ENCODE assay signal across 8 cellular contexts in the genomic region with DNA sequence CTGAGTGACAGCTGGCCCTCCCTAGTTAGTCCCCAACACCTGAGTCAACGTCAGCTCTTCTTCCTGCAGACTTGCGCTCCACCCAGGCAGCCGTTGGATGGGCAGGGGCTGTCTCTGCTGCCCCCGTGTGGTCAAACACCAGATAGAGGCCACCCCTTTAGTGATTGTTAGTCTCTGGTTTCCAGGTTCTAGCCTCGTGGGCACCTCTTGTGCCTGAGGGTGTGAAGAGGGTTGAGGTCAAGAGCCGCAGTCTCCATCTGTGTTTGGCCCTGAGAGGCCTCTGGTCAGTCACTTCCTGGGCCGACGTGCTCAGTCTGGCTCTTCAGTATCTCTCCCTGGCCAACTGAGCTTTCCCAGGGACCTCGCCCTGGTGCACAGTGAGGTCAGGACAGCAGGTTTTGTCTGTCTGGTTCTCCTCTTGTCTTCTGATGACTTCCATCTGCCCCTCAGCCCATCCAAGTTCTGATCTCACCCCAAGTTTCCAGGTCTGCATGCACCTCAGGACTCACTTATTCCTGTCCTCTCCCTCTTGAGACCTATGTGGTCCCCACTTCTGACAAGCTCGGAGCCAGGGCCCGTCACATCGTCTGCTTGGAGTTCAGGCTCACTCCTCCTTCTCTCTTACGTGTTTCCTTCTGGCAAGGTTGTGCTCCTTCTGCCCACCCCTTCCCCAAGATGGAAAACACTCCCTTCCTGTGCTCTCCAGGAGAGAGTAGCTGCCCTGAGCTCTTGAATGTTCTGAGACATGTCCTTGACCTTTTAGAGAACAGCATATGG. TPM values are rescaled to one million over a fixed set of nuclear protein-coding genes. Genes with fewer than 3 reads are reported as not detected.
A peak's percentile ranks its signal among the peaks of the same experiment; 100 is the strongest.
DNase-seq lines count a peak whose midpoint lies in the region; ATAC-seq, FAIRE-seq and TF ChIP-seq lines count a peak whose summit lies in the region.

No MANE protein-coding gene starts in this region.

- TF ChIP-seq CTCF in D721Med (IDR thresholded peaks at IDR 0.05; ENCODE audit: insufficient read depth, missing control alignments) (peak; percentile 65), smooth muscle cell (IDR thresholded peaks at IDR 0.05; ENCODE audit: borderline replicate concordance, insufficient read depth, poor library complexity, severe bottlenecking) (peak; percentile 67)

- DNase-seq in D721Med (ENCODE audit: insufficient read length, low spot score) (peak; percentile 61), HT1080 (ENCODE audit: low read depth) (peak; percentile 60), SJSA1 (ENCODE audit: low read depth in 1 of 2, low spot score in 2 of 2) (peak; percentile 36 to 69), cardiac septum (ENCODE audit: low spot score) (peak; percentile 86), smooth muscle cell (lab: John Stamatoyannopoulos, UW; ENCODE audit: unreplicated experiment) (no peak)
- DNase-seq in activated gamma-delta T cell treated with anti-CD3 and anti-CD28 coated beads, Interleukin-2, amount 50 U/mL, for 16 hours (ENCODE audit: low read depth) = peak; percentile 32

- no peak overlapping the region for H2AFZ ChIP-seq in smooth muscle cell (ENCODE audit: low read depth)

- no peaks in the 10 kb centered on the region for H3K9me3 ChIP-seq in SJSA1 (replicated peaks)
- H3K9me3 ChIP-seq in smooth muscle cell (replicated peaks; ENCODE audit: low read depth) = no peaks in the 10 kb centered on the region

- H3K4me3 ChIP-seq in SJSA1 (no peak overlapping the region), smooth muscle cell (no peak overlapping the region)

- ATAC-seq in GM21515 (IDR thresholded peaks at IDR 0.05; ENCODE audit: unreplicated experiment) = no peak
- no peak for ATAC-seq in GM21528 (IDR thresholded peaks at IDR 0.05; ENCODE audit: low FRiP score, unreplicated experiment)

- intact Hi-C loops in cardiac septum (cut with DNase I) = loop anchor here (5.0 to 10.0 kb wide), 2 partner anchors 143 to 380 kb away; no protein-coding TSS in a partner anchor

- WGBS in smooth muscle cell (ENCODE audit: low lambda C conversion rate) = 70% methylated on average over 13 of the region's 13 CpGs

- H3K4me1 ChIP-seq in SJSA1 (replicated peaks) (no peaks in the 10 kb centered on the region), smooth muscle cell (ENCODE audit: low read depth) (no peaks in the 10 kb centered on the region)

- no peaks in the 10 kb centered on the region for H3F3A ChIP-seq in smooth muscle cell (ENCODE audit: low read depth)

- no peak for FAIRE-seq in D721Med (lab: Jason Lieb, UNC)

- H4K20me1 ChIP-seq in smooth muscle cell (ENCODE audit: low read depth) = peaks cover 97% of the 10 kb centered on the region

- H3K27me3 ChIP-seq in SJSA1 (replicated peaks) (no peaks in the 10 kb centered on the region), smooth muscle cell (ENCODE audit: low read depth) (no peaks in the 10 kb centered on the region)

- H3K9ac ChIP-seq in smooth muscle cell (ENCODE audit: low read depth) = no peak overlapping the region

- peaks cover 40% of the 10 kb centered on the region for H3K79me2 ChIP-seq in smooth muscle cell (ENCODE audit: low read depth)

- H3K4me2 ChIP-seq in smooth muscle cell = no peak overlapping the region

- no peak overlapping the region for H3K27ac ChIP-seq in SJSA1
- H3K27ac ChIP-seq in smooth muscle cell (ENCODE audit: low read depth) = no peak overlapping the region

- H3K36me3 ChIP-seq in SJSA1 (peaks cover 66% of the 10 kb centered on the region), smooth muscle cell (ENCODE audit: low read depth) (peaks cover 4% of the 10 kb centered on the region)

RNA-seq across cellular contexts. Expression of a gene that starts 20.9 kb away (rescaled TPM):
- total RNA-seq in HT1080 (2014; rRNA removed; shearing (Covaris generic)) = 51.6 and 69.2 TPM in 2 replicates
- polyA plus RNA-seq in HT1080 (2015; cell fraction: cytosol; rRNA removed) = 81.9 and 86.1 TPM in 2 replicates
- polyA plus RNA-seq in HT1080 (2015; cell fraction: nucleus; rRNA removed) = 72.1 and 73.0 TPM in 2 replicates
- 81.2 and 148 TPM in 2 replicates for total RNA-seq in SJSA1 (2014; rRNA removed; shearing (Covaris generic))
- total RNA-seq in cardiac septum (40.6 TPM), smooth muscle cell (139 and 144 TPM in 2 replicates)
- 257 and 312 TPM in 2 replicates for polyA plus RNA-seq in smooth muscle cell

RNA-seq across cellular contexts. Expression of a gene that starts 48.1 kb away (rescaled TPM):
- total RNA-seq in HT1080 (2014; rRNA removed; shearing (Covaris generic)) = 0.53 and 1.1 TPM in 2 replicates
- 0.08 and 0.21 TPM in 2 replicates for polyA plus RNA-seq in HT1080 (2015; cell fraction: cytosol; rRNA removed)
- 0.01 and 0.51 TPM in 2 replicates for polyA plus RNA-seq in HT1080 (2015; cell fraction: nucleus; rRNA removed)
- total RNA-seq in SJSA1 (2014; rRNA removed; shearing (Covaris generic)) = 0.09 TPM in 1 of 2 replicates, not detected in the other
- total RNA-seq in cardiac septum (55.3 TPM), smooth muscle cell (1.4 and 1.6 TPM in 2 replicates)
- polyA plus RNA-seq in smooth muscle cell = 3.4 and 4.0 TPM in 2 replicates

Comparison
In these comparisons a context has a peak if more than half of its experiments do, and no peak if none do; other contexts are left out.
1. RNA of a gene that starts 48.1 kb away (total RNA-seq): 55.3 TPM in cardiac septum (single experiment); 1.4 to 1.6 TPM in smooth muscle cell, 0.53 to 1.1 TPM in HT1080 and 0.09 TPM in SJSA1; every median in the first group is over 10 times any median in the second.